ENCODE assay signal across 9 cellular contexts in genomic region chr1:109399326-109399957, GRCh38. TPM values are rescaled to one million over a fixed set of nuclear protein-coding genes. Genes with fewer than 3 reads are reported as not detected.
DNase-seq lines count a peak whose midpoint lies in the region; TF ChIP-seq lines count a peak whose summit lies in the region.
"Had no signal": no experiment of that assay in that cellular context is flagged by ENCODE, and none has a peak within 500 bp of the region (broad histone marks: within the 10 kb centered on the region; RNA-seq: fewer than 3 reads in every experiment).

No MANE protein-coding gene starts in this region.

- CTCF ChIA-PET in HEK293 (lab: Yijun Ruan, JAX) = interaction anchor here (0.6 to 7.8 kb wide), 60 partner anchors 8 to 1562 kb away, joined by 3 to 126 read pairs (median 6); partner anchors contain the start of genes CYB561D1, MYBPHL, PRPF38B and PSRC1

- no peak overlapping the region for H3K27ac ChIP-seq in HEK293 (ENCODE audit: extremely low read depth, low read depth, low read length)
- H3K27ac ChIP-seq in iPS-20b (ENCODE audit: low read length) = no peak overlapping the region
- no peak overlapping the region for H3K27ac ChIP-seq in stomach
- H3K27ac ChIP-seq: SJSA1 had no signal

- H3K9me3 ChIP-seq in HEK293 (ENCODE audit: control insufficient read depth, insufficient read depth, low read depth, low read length) (no peaks in the 10 kb centered on the region), iPS-20b (ENCODE audit: insufficient read depth, low read depth, low read length) (no peaks in the 10 kb centered on the region), stomach (no peaks in the 10 kb centered on the region)

- no peak for TF ChIP-seq EP300 in stomach (IDR thresholded peaks at IDR 0.05)

- H3K4me3 ChIP-seq in HEK293 (ENCODE audit: low read depth, low read length) (no peak overlapping the region), iPS-20b (ENCODE audit: low read length) (no peak overlapping the region), stomach (no peak overlapping the region)
- H3K4me3 ChIP-seq: SJSA1 had no signal

- H3K9ac ChIP-seq in iPS-20b (ENCODE audit: low read depth, low read length) = peak overlapping the region; percentile 90; the same call in 1 of the 2 replicates

- TF ChIP-seq POLR2A in stomach (IDR thresholded peaks at IDR 0.05) = no peak

- DNase-seq in COR-L47 (lab: John Stamatoyannopoulos, UW) = peak; percentile 71
- peak; percentile 43 for DNase-seq in NCI-H524 treated with DMSO at 0.1 percent for 48 hours (lab: John Stamatoyannopoulos, UW)
- peak; percentile 78 for DNase-seq in astrocyte of the hippocampus (ENCODE audit: low read depth, low spot score)
- DNase-seq in stomach = no peak
- DNase-seq in activated CD4-positive, alpha-beta T cell treated with anti-CD3 and anti-CD28 coated beads, Interleukin-2, amount 50 U/mL, for 1 hour = no peak
- DNase-seq in activated effector memory CD4-positive, alpha-beta T cell treated with anti-CD3 and anti-CD28 coated beads, Interleukin-2, amount 50 U/mL, for 16 hours = no peak

- H3K27me3 ChIP-seq in iPS-20b (ENCODE audit: insufficient read depth, low read length) (peaks cover 8% of the 10 kb centered on the region; the same call in 1 of the 2 replicates), stomach (no peaks in the 10 kb centered on the region)
- H3K27me3 ChIP-seq: SJSA1 had no signal

- H3K4me1 ChIP-seq in HEK293 (ENCODE audit: control insufficient read depth, insufficient read depth, low read length) (peaks cover 4% of the 10 kb centered on the region), iPS-20b (ENCODE audit: insufficient read depth, low read length) (peaks cover 16% of the 10 kb centered on the region), stomach (peaks cover 13 to 43% (median 34%) of the 10 kb centered on the region in 4 donors)

- intact Hi-C loops in stomach (cut with DNase I; ENCODE audit: low total_unique reads) = loop anchor here (5.0 kb wide), 1 partner anchor 122 kb away; no protein-coding TSS in a partner anchor

- WGBS in stomach, 5 donors = 20 to 36% (median 26%) methylated on average over 2 of the region's 2 CpGs

- peaks cover 22 to 32% of the 10 kb centered on the region in 2 experiments for H3K36me3 ChIP-seq in HEK293 (ENCODE audit: control insufficient read depth in 2 of 2, insufficient read depth in 1 of 2, low read length in 2 of 2)
- peaks cover 32% of the 10 kb centered on the region for H3K36me3 ChIP-seq in iPS-20b (ENCODE audit: insufficient read depth, low read depth, low read length)
- H3K36me3 ChIP-seq in stomach = peaks cover 16 to 46% (median 42%) of the 10 kb centered on the region in 4 donors

- peak; percentile 43 for TF ChIP-seq CTCF in HEK293 (tag by site-specific recombination; IDR thresholded peaks at IDR 0.05)
- TF ChIP-seq CTCF in stomach (IDR thresholded peaks at IDR 0.05) = peak in 5 of 7 experiments; percentile 29 to 70 (median 65)

- POLR2A ChIA-PET in HEK293 (lab: Yijun Ruan, JAX) = interaction anchor here (1.3 to 3.7 kb wide), 6 partner anchors 84 to 300 kb away, joined by 4 to 30 read pairs (median 14); partner anchors contain the start of genes ATXN7L2, CELSR2 and PSRC1

TF ChIP-seq in HEK293, 187 proteins besides CTCF, POLR2A, EP300 and RAD21:
- no peak for TF ChIP-seq ZNF148 (tag by site-specific recombination; IDR thresholded peaks at IDR 0.05; ENCODE audit: borderline replicate concordance)
- no peak for TF ChIP-seq ZNF202 (tag by site-specific recombination; IDR thresholded peaks at IDR 0.05; ENCODE audit: borderline replicate concordance)
- peak; percentile 66 for TF ChIP-seq ZNF366 (tag by site-specific recombination; conservative IDR thresholded peaks at IDR 0.05)
- peak; percentile 55; the same call in 1 of the 2 replicates for TF ChIP-seq PRDM6 (tag by site-specific recombination; IDR thresholded peaks at IDR 0.05)
- peak; percentile 65 for TF ChIP-seq PRDM1 (tag by site-specific recombination; IDR thresholded peaks at IDR 0.05)
- no peak for TF ChIP-seq ZNF138 (tag by site-specific recombination; IDR thresholded peaks at IDR 0.05; ENCODE audit: borderline replicate concordance)
- no peak for TF ChIP-seq ZNF211 (tag by site-specific recombination; IDR thresholded peaks at IDR 0.05; ENCODE audit: low read depth)
- no peak for TF ChIP-seq KLF8 (tag by site-specific recombination; IDR thresholded peaks at IDR 0.05)
- TF ChIP-seq ZNF654 (tag by site-specific recombination; IDR thresholded peaks at IDR 0.05; ENCODE audit: low read depth) = peak; percentile 89
- no peak for TF ChIP-seq ZIC2 (tag by site-specific recombination; IDR thresholded peaks at IDR 0.05)
- peak; percentile 61 for TF ChIP-seq SP7 (tag by site-specific recombination; IDR thresholded peaks at IDR 0.05)
- no peak for TF ChIP-seq ZNF221 (tag by site-specific recombination; IDR thresholded peaks at IDR 0.05; ENCODE audit: borderline replicate concordance)
- TF ChIP-seq ZBTB7A (tag by site-specific recombination; IDR thresholded peaks at IDR 0.05; ENCODE audit: low read depth) = no peak
- TF ChIP-seq ZNF514 (tag by site-specific recombination; IDR thresholded peaks at IDR 0.05) = no peak
TF ChIP-seq in HEK293: peak in this region for 5.

RNA-seq across cellular contexts. Expression of gene SORT1, which starts 1.7 kb away (rescaled TPM):
- 100 to 1,000 TPM in 1 of 5 donors, 10 to 100 TPM in 4; 35.3 to 481 (median 48.1) TPM for total RNA-seq in stomach
- polyA plus RNA-seq in stomach = 10 to 100 TPM in 2 of 3 donors, 1 to 10 TPM in 1; 4.6 to 12.6 (median 10.5) TPM

RNA-seq across cellular contexts. Expression of gene PSMA5, which starts 26.8 kb away (rescaled TPM):
- total RNA-seq in stomach = 10 to 100 TPM in 3 of 5 donors, 1 to 10 TPM in 2; 5.3 to 39.3 (median 11.3) TPM
- 10 to 100 TPM; 44.7 to 84.2 (median 50.6) TPM for polyA plus RNA-seq in stomach

Comparison
In these comparisons a context has a peak if more than half of its experiments do, and no peak if none do; other contexts are left out.
1. DNase-seq: peak in COR-L47 (single experiment), NCI-H524 treated with DMSO at 0.1 percent for 48 hours (single experiment) and astrocyte of the hippocampus (single experiment); none in stomach (single experiment), activated CD4-positive, alpha-beta T cell treated with anti-CD3 and anti-CD28 coated beads, Interleukin-2, amount 50 U/mL, for 1 hour (single experiment) and activated effector memory CD4-positive, alpha-beta T cell treated with anti-CD3 and anti-CD28 coated beads, Interleukin-2, amount 50 U/mL, for 16 hours (single experiment).